16 cellular contexts compared by ENCODE assay signal in the genomic region with DNA sequence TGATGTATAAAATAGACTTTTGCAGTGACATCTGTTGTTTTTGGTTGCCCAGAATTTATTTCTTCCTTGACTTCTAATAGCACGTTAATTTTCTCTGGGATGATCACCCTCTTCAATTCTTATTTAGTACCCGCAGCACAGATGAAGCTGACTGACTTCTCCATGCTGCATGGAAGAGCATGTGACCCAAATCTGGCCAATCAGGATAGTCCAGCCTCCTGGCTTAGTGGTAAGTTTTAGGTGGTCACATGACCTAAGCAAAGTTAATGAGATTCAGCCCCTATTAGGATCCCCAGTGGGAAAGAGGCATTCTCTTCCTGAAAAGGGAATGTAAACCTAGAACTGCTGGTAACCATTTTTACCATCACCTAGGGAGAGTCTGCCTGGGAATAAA.
"Had no signal": no experiment of that assay in that cellular context is flagged by ENCODE, and none has a peak within 500 bp of the region (broad histone marks: within the 10 kb centered on the region; RNA-seq: fewer than 3 reads in every experiment).

No MANE protein-coding gene starts in this region.

- H3K27me3 ChIP-seq: brain microvascular endothelial cell, heart left ventricle, left lung had no signal

- H3K36me3 Mint-ChIP-seq: activated naive CD8-positive, alpha-beta T cell had no signal

- H3K27me3 Mint-ChIP-seq: activated T-cell treated with anti-CD3 and anti-CD28 coated beads, Interleukin-2, amount 50 U/mL, for 24 hours had no signal

- H3K36me3 ChIP-seq: brain microvascular endothelial cell, heart left ventricle, left lung had no signal

- H3K4me3 ChIP-seq: heart left ventricle, left lung had no signal

- H3K27ac ChIP-seq: brain microvascular endothelial cell, heart left ventricle had no signal

- FAIRE-seq: frontal cortex, keratinocyte had no signal

- H3K4me3 Mint-ChIP-seq: activated naive CD8-positive, alpha-beta T cell; activated T-cell treated with anti-CD3 and anti-CD28 coated beads, Interleukin-2, amount 50 U/mL, for 24 hours; neural crest cell; stimulated activated naive CD8-positive, alpha-beta T cell treated with anti-CD3 and anti-CD28 coated beads, Interleukin-15, Interleukin-2, amounts not matched to agents 100 ng/mL and 50 ng/mL, for 24 hours had no signal

- H3K27ac Mint-ChIP-seq: activated naive CD8-positive, alpha-beta T cell; activated T-cell treated with anti-CD3 and anti-CD28 coated beads, Interleukin-2, amount 50 U/mL, for 24 hours; stimulated activated naive CD8-positive, alpha-beta T cell treated with anti-CD3 and anti-CD28 coated beads, Interleukin-15, Interleukin-2, amounts not matched to agents 100 ng/mL and 50 ng/mL, for 24 hours had no signal

- ATAC-seq: heart left ventricle, left lung had no signal

- H3K9me3 Mint-ChIP-seq: activated T-cell treated with anti-CD3 and anti-CD28 coated beads, Interleukin-2, amount 50 U/mL, for 24 hours; stimulated activated naive CD8-positive, alpha-beta T cell treated with anti-CD3 and anti-CD28 coated beads, Interleukin-15, Interleukin-2, amounts not matched to agents 100 ng/mL and 50 ng/mL, for 24 hours had no signal

- DNase-seq: activated CD4-positive, alpha-beta T cell treated with anti-CD3 and anti-CD28 coated beads, Interleukin-2, amount 50 U/mL, for 4 hours; activated CD4-positive, CD25-positive, alpha-beta regulatory T cell treated with anti-CD3 and anti-CD28 coated beads, Interleukin-2, amount 50 U/mL, for 72 hours; activated effector memory CD4-positive, alpha-beta T cell treated with Interleukin-2 at 50 U/mL for 16 hours; activated T-cell treated with anti-CD3 and anti-CD28 coated beads, Interleukin-2, amount 50 U/mL, for 24 hours; brain microvascular endothelial cell; effector memory CD4-positive, alpha-beta T cell; heart left ventricle; left lung; retina; stimulated activated CD4-positive, alpha-beta T cell treated with anti-CD3 and anti-CD28 coated beads, Interleukin-15, amount 100 ng/mL, for 24 hours; stimulated activated CD4-positive, alpha-beta T cell treated with anti-CD3 and anti-CD28 coated beads, Interleukin-4, amount 100 ng/mL, for 24 hours had no signal

- H3K9me3 ChIP-seq: heart left ventricle, left lung had no signal
